Comparison of ENCODE assay signal across 1 cellular context in genomic region chr17:2057130-2057713, GRCh38.
TF ChIP-seq lines count a peak whose summit lies in the region.

No MANE protein-coding gene starts in this region.

TF ChIP-seq in H1, 55 proteins besides CTCF, POLR2A, EP300 and RAD21:
- peak; percentile 10; the same call in 1 of the 2 replicates for TF ChIP-seq RBBP5 (IDR thresholded peaks at IDR 0.05; ENCODE audit: borderline replicate concordance, low read depth, low read length)
- TF ChIP-seq EZH2 (IDR thresholded peaks at IDR 0.05; ENCODE audit: low read depth, low read length, severe bottlenecking): peak; percentile 4
- peak; percentile 8; the same call in 1 of the 2 replicates for TF ChIP-seq SUZ12 (IDR thresholded peaks at IDR 0.05; ENCODE audit: low read length)
- no peak for TF ChIP-seq SIRT6 (IDR thresholded peaks at IDR 0.05; ENCODE audit: low read length)
